15 cellular contexts compared by ENCODE assay signal in the genomic region with DNA sequence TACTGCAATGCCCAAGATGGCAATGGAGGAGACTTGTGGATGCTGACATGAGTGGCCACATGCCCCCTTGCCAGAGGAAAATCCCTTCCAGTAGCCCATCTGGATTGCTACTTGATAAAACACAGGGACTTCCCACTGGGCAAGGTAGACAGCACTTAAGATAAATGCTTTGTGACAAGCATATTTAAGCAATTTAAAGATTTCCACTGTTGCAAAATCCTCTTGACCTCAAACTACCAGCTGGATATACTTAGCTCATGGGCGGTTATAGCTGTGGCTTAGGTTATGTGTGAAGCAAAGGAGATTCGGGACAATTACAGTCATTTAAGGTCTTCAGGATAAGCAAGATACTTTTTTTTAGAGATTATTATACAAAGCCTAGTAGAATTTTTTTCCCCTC.
DNase-seq lines count a peak whose midpoint lies in the region; ATAC-seq and TF ChIP-seq lines count a peak whose summit lies in the region.
"Had no signal": no experiment of that assay in that cellular context is flagged by ENCODE, and none has a peak within 500 bp of the region (broad histone marks: within the 10 kb centered on the region; RNA-seq: fewer than 3 reads in every experiment).

No MANE protein-coding gene starts in this region.

- H3K4me1 ChIP-seq in aorta (ENCODE audit: control insufficient read depth in 1 of 2, insufficient read depth in 2 of 2, low read length in 2 of 2): no peaks in the 10 kb centered on the region
- no peaks in the 10 kb centered on the region for H3K4me1 ChIP-seq in mesendoderm (ENCODE audit: control insufficient read depth, low read depth, low read length)
- H3K4me1 ChIP-seq: BLaER1 treated with 17β-estradiol and CSF1 and Interleukin-3, amounts not matched to agents 10 nM and 100 nM; gastroesophageal sphincter had no signal

- no peaks in the 10 kb centered on the region for H3K79me2 ChIP-seq in mesendoderm (ENCODE audit: control insufficient read depth, insufficient read depth, low read length)

- H3K36me3 ChIP-seq in aorta (ENCODE audit: control insufficient read depth in 1 of 2, insufficient read depth in 2 of 2, low read length in 1 of 2): no peaks in the 10 kb centered on the region
- H3K36me3 ChIP-seq in mesendoderm (ENCODE audit: control insufficient read depth, insufficient read depth, low read length): no peaks in the 10 kb centered on the region
- H3K36me3 ChIP-seq: BLaER1 treated with 17β-estradiol and CSF1 and Interleukin-3, amounts not matched to agents 10 nM and 100 nM; gastroesophageal sphincter had no signal

- no peak overlapping the region for H2BK5ac ChIP-seq in mesendoderm (ENCODE audit: low read length)

- H2BK15ac ChIP-seq in mesendoderm (replicated peaks; ENCODE audit: low read depth): no peak overlapping the region

- ATAC-seq in aorta (ENCODE audit: low FRiP score) (no peak), HG03342 (IDR thresholded peaks at IDR 0.05; ENCODE audit: unreplicated experiment) (no peak)
- ATAC-seq: gastroesophageal sphincter had no signal

- H3K18ac ChIP-seq in mesendoderm (ENCODE audit: low read length): no peak overlapping the region

- TF ChIP-seq CTCF in foreskin fibroblast (IDR thresholded peaks at IDR 0.05; ENCODE audit: low read depth, low read length): no peak

- no peak overlapping the region for H2BK120ac ChIP-seq in mesendoderm (ENCODE audit: low read depth, low read length)

- H3K27ac ChIP-seq in aorta (ENCODE audit: low read depth in 1 of 2, low read length in 2 of 2) (no peak overlapping the region), mesendoderm (ENCODE audit: low read depth, low read length) (no peak overlapping the region)
- H3K27ac ChIP-seq: BLaER1 treated with 17β-estradiol and CSF1 and Interleukin-3, amounts not matched to agents 10 nM and 100 nM; gastroesophageal sphincter had no signal

- 71 to 74% methylated on average over 2 of the region's 2 CpGs for WGBS in aorta, 2 donors
- no CpG with 5 or more reads among the region's 2 CpGs for WGBS in mesendoderm (ENCODE audit: extremely low coverage, insufficient coverage, low lambda C conversion rate)

- H3K4ac ChIP-seq in mesendoderm (ENCODE audit: low read depth, low read length): no peak overlapping the region

- H3K9me3 ChIP-seq in aorta (ENCODE audit: control insufficient read depth, low read length): no peaks in the 10 kb centered on the region
- H3K9me3 ChIP-seq: BLaER1 treated with 17β-estradiol and CSF1 and Interleukin-3, amounts not matched to agents 10 nM and 100 nM; gastroesophageal sphincter had no signal

- no peak overlapping the region for H3K4me2 ChIP-seq in mesendoderm (ENCODE audit: low read length)
- H3K4me2 ChIP-seq: BLaER1 treated with 17β-estradiol and CSF1 and Interleukin-3, amounts not matched to agents 10 nM and 100 nM had no signal

- DNase-seq in EH (ENCODE audit: low read depth) (peak; percentile 72), MV-4-11 (lab: John Stamatoyannopoulos, UW) (peak; percentile 95), SKM-1 (lab: John Stamatoyannopoulos, UW; ENCODE audit: unreplicated experiment) (peak; percentile 83), foreskin fibroblast (peak; percentile 56 to 80), aorta (no peak), mesendoderm (no peak), NCI-H526 (lab: John Stamatoyannopoulos, UW) (no peak)
- DNase-seq: activated CD4-positive, alpha-beta T cell treated with anti-CD3 and anti-CD28 coated beads for 4 hours; activated naive CD4-positive, alpha-beta T cell treated with anti-CD3 and anti-CD28 coated beads, Interleukin-2, amount 10 ng/mL, durations not matched to agents 7 days and 5 days; effector CD4-positive, alpha-beta T cell; NCI-H2029; stimulated activated CD4-positive, alpha-beta T cell treated with anti-CD3 and anti-CD28 coated beads, Interleukin-15, amount 100 ng/mL, for 24 hours had no signal

- no peak overlapping the region for H4K8ac ChIP-seq in mesendoderm (ENCODE audit: low read depth, low read length)

- H3K79me1 ChIP-seq in mesendoderm (ENCODE audit: low read length): no peaks in the 10 kb centered on the region

- H4K5ac ChIP-seq in mesendoderm (ENCODE audit: low read length): no peak overlapping the region

- H3K9ac ChIP-seq in mesendoderm (ENCODE audit: low read length): no peak overlapping the region
- H3K9ac ChIP-seq: BLaER1 treated with 17β-estradiol and CSF1 and Interleukin-3, amounts not matched to agents 10 nM and 100 nM had no signal

- H2AK5ac ChIP-seq in mesendoderm (ENCODE audit: low read length): no peak overlapping the region

- intact Hi-C loops in aorta (cut with DNase I): no loop called here

- no peak overlapping the region for H3K23ac ChIP-seq in mesendoderm (ENCODE audit: low read length)

- no peak overlapping the region for H3K4me3 ChIP-seq in foreskin fibroblast (ENCODE audit: low read depth in 1 of 2, low read length in 2 of 2)
- no peak overlapping the region for H3K4me3 ChIP-seq in aorta (ENCODE audit: low read length in 2 of 2)
- no peak overlapping the region for H3K4me3 ChIP-seq in mesendoderm (ENCODE audit: low read length)
- H3K4me3 ChIP-seq: BLaER1 treated with 17β-estradiol and CSF1 and Interleukin-3, amounts not matched to agents 10 nM and 100 nM; gastroesophageal sphincter had no signal

- H3K27me3 ChIP-seq in aorta (ENCODE audit: control insufficient read depth in 1 of 2, insufficient read depth in 2 of 2, low read length in 1 of 2) (peaks cover 0 to 2% of the 10 kb centered on the region in 2 donors), mesendoderm (ENCODE audit: insufficient read depth, low read length, poor library complexity) (no peaks in the 10 kb centered on the region)
- H3K27me3 ChIP-seq: BLaER1 treated with 17β-estradiol and CSF1 and Interleukin-3, amounts not matched to agents 10 nM and 100 nM; gastroesophageal sphincter had no signal

- no peak overlapping the region for H3K56ac ChIP-seq in mesendoderm (ENCODE audit: low read length)

Comparison
In these comparisons a context has a peak if more than half of its experiments do, and no peak if none do; other contexts are left out.
1. DNase-seq: peak in EH (single experiment), MV-4-11 (single experiment), SKM-1 (single experiment) and foreskin fibroblast (2 of 2); none in aorta (0 of 2), mesendoderm (single experiment) and NCI-H526 (0 of 2).